9 cellular contexts compared by ENCODE assay signal in genomic region chr3:188296761-188297689, GRCh38.
DNase-seq lines count a peak whose midpoint lies in the region; ATAC-seq and TF ChIP-seq lines count a peak whose summit lies in the region.
"Had no signal": no experiment of that assay in that cellular context is flagged by ENCODE, and none has a peak within 500 bp of the region (broad histone marks: within the 10 kb centered on the region; RNA-seq: fewer than 3 reads in every experiment).

No MANE protein-coding gene starts in this region.

- H3K9me3 ChIP-seq in heart right ventricle (no peaks in the 10 kb centered on the region), smooth muscle cell (replicated peaks; ENCODE audit: low read depth) (no peaks in the 10 kb centered on the region)

- WGBS in heart right ventricle, 2 donors = 59 to 60% methylated on average over 5 of the region's 5 CpGs
- WGBS in smooth muscle cell (ENCODE audit: low lambda C conversion rate) = 63% methylated on average over 5 of the region's 5 CpGs

- ATAC-seq in heart right ventricle (peak in 7 of 8 donors; percentile 23 to 64 (median 38)), HG03469 (IDR thresholded peaks at IDR 0.05; ENCODE audit: unreplicated experiment) (no peak), GM18858 (IDR thresholded peaks at IDR 0.05; ENCODE audit: unreplicated experiment) (no peak)

- peaks cover 81% of the 10 kb centered on the region for H3K79me2 ChIP-seq in smooth muscle cell (ENCODE audit: low read depth)

- H3K27me3 ChIP-seq in HL-60 (ENCODE audit: insufficient read depth, poor library complexity, severe bottlenecking) = no peaks in the 10 kb centered on the region
- no peaks in the 10 kb centered on the region for H3K27me3 ChIP-seq in heart right ventricle
- no peaks in the 10 kb centered on the region for H3K27me3 ChIP-seq in smooth muscle cell (ENCODE audit: low read depth)

- peaks cover 38% of the 10 kb centered on the region for H3F3A ChIP-seq in smooth muscle cell (ENCODE audit: low read depth)

- H3K4me1 ChIP-seq in heart right ventricle (peaks cover 3 to 87% (median 67%) of the 10 kb centered on the region in 9 donors), smooth muscle cell (ENCODE audit: low read depth) (peaks cover 59% of the 10 kb centered on the region)

- H4K20me1 ChIP-seq in smooth muscle cell (ENCODE audit: low read depth) = peaks cover 4% of the 10 kb centered on the region

- peak; percentile 76 to 84 for DNase-seq in HL-60 (ENCODE audit: low read depth in 1 of 2, low spot score in 1 of 2)
- DNase-seq in SIG-M5 (lab: John Stamatoyannopoulos, UW) = peak; percentile 71
- DNase-seq in heart right ventricle = no peak
- DNase-seq in smooth muscle cell (lab: John Stamatoyannopoulos, UW; ENCODE audit: unreplicated experiment) = no peak
- DNase-seq in T-helper 1 cell = no peak
- DNase-seq in cerebellar cortex (ENCODE audit: low spot score) = no peak
- DNase-seq: SW 1271 had no signal

- intact Hi-C loops in heart right ventricle (cut with DNase I) = loop anchor here in 2 of 10 donors (5.0 to 10.0 kb wide), 2 partner anchors 100 to 552 kb away; partner anchors contain the start of gene BCL6 (in 1 of the 2)

- no peaks in the 10 kb centered on the region for H3K36me3 ChIP-seq in heart right ventricle
- no peaks in the 10 kb centered on the region for H3K36me3 ChIP-seq in smooth muscle cell (ENCODE audit: low read depth)

- H3K27ac ChIP-seq in HL-60 (replicated peaks) = no peak overlapping the region; the same call in 1 of the 2 replicates
- peak overlapping the region in 8 of 10 donors; percentile 5 to 87 (median 82) for H3K27ac ChIP-seq in heart right ventricle
- H3K27ac ChIP-seq in smooth muscle cell (ENCODE audit: low read depth) = peak overlapping the region; percentile 90

- H3K4me3 ChIP-seq in HL-60 (replicated peaks; ENCODE audit: insufficient read depth, low read length) (no peak overlapping the region), heart right ventricle (no peak overlapping the region), smooth muscle cell (no peak overlapping the region)

- peak overlapping the region; percentile 38 for H3K9ac ChIP-seq in smooth muscle cell (ENCODE audit: low read depth)

- TF ChIP-seq CTCF in HL-60 (IDR thresholded peaks at IDR 0.05; ENCODE audit: insufficient read depth, low read length) (no peak), heart right ventricle (IDR thresholded peaks at IDR 0.05) (no peak), smooth muscle cell (IDR thresholded peaks at IDR 0.05; ENCODE audit: borderline replicate concordance, insufficient read depth, poor library complexity, severe bottlenecking) (no peak)

- no peak overlapping the region for H2AFZ ChIP-seq in smooth muscle cell (ENCODE audit: low read depth)

- peak overlapping the region; percentile 77 for H3K4me2 ChIP-seq in smooth muscle cell

Comparison
In these comparisons a context has a peak if more than half of its experiments do, and no peak if none do; other contexts are left out.
1. DNase-seq: peak in HL-60 (2 of 2) and SIG-M5 (single experiment); none in heart right ventricle (0 of 2), smooth muscle cell (single experiment), T-helper 1 cell (0 of 5) and cerebellar cortex (single experiment).
2. ATAC-seq: peak in heart right ventricle (7 of 8); none in HG03469 (single experiment) and GM18858 (single experiment).